In genomic region chr9:134960701-134961181, GRCh38 we compare ENCODE assay signal across 19 cellular contexts. TPM values are rescaled to one million over a fixed set of nuclear protein-coding genes. Genes with fewer than 3 reads are reported as not detected.
DNase-seq lines count a peak whose midpoint lies in the region; ATAC-seq and TF ChIP-seq lines count a peak whose summit lies in the region.
"Had no signal": no experiment of that assay in that cellular context is flagged by ENCODE, and none has a peak within 500 bp of the region (broad histone marks: within the 10 kb centered on the region; RNA-seq: fewer than 3 reads in every experiment).

No MANE protein-coding gene starts in this region.

- 72 to 87% (median 84%) methylated on average over 8 to 15 of the region's 15 CpGs for WGBS in spleen, 5 donors

- H4K20me1 ChIP-seq in neural progenitor cell (ENCODE audit: low read depth): no peaks in the 10 kb centered on the region

- H2AFZ ChIP-seq in neural progenitor cell (replicated peaks): no peak overlapping the region
- H2AFZ ChIP-seq: PC-9 had no signal

- H3K27me3 Mint-ChIP-seq in neural progenitor cell (ENCODE audit: insufficient read depth, low read depth): peaks cover 2% of the 10 kb centered on the region
- H3K27me3 Mint-ChIP-seq: CD4-positive, CD25-positive, alpha-beta regulatory T cell had no signal

- H3K27me3 ChIP-seq in lower lobe of right lung (ENCODE audit: low read depth): peaks cover 7% of the 10 kb centered on the region
- H3K27me3 ChIP-seq in spleen (replicated peaks in 1 of 7): peaks cover 0 to 51% (median 0%) of the 10 kb centered on the region in 7 donors
- H3K27me3 ChIP-seq in neural progenitor cell: no peaks in the 10 kb centered on the region
- H3K27me3 ChIP-seq: MG63 had no signal

- no peaks in the 10 kb centered on the region for H3K9me3 Mint-ChIP-seq in neural progenitor cell
- H3K9me3 Mint-ChIP-seq: CD4-positive, CD25-positive, alpha-beta regulatory T cell had no signal

- no peaks in the 10 kb centered on the region for H3F3A ChIP-seq in neural progenitor cell (ENCODE audit: low read depth)

- H3K9me3 ChIP-seq in lower lobe of right lung (no peaks in the 10 kb centered on the region), spleen (peaks cover 0 to 4% (median 0%) of the 10 kb centered on the region in 8 donors), neural progenitor cell (ENCODE audit: low read depth) (no peaks in the 10 kb centered on the region)
- H3K9me3 ChIP-seq: Caco-2, MG63 had no signal

- no peak overlapping the region for H3K4me3 Mint-ChIP-seq in neural progenitor cell
- H3K4me3 Mint-ChIP-seq: B cell; CD4-positive, CD25-positive, alpha-beta regulatory T cell had no signal

- H3K36me3 ChIP-seq in lower lobe of right lung (no peaks in the 10 kb centered on the region), spleen (no peaks in the 10 kb centered on the region), neural progenitor cell (no peaks in the 10 kb centered on the region)
- H3K36me3 ChIP-seq: MG63 had no signal

- no peak overlapping the region for H3K4me3 ChIP-seq in lower lobe of right lung
- H3K4me3 ChIP-seq in spleen: no peak overlapping the region
- no peak overlapping the region for H3K4me3 ChIP-seq in neural progenitor cell
- H3K4me3 ChIP-seq: MG63, PC-9 had no signal

- H3K4me1 ChIP-seq in lower lobe of right lung: no peaks in the 10 kb centered on the region
- peaks cover 0 to 6% (median under 1%) of the 10 kb centered on the region in 6 donors for H3K4me1 ChIP-seq in spleen
- peaks cover 7% of the 10 kb centered on the region for H3K4me1 ChIP-seq in neural progenitor cell
- H3K4me1 ChIP-seq: Caco-2 had no signal

- peak; percentile 44 for DNase-seq in activated effector memory CD4-positive, alpha-beta T cell treated with anti-CD3 and anti-CD28 coated beads, Interleukin-2, amount 50 U/mL, for 16 hours
- no peak for DNase-seq in activated effector memory CD4-positive, alpha-beta T cell treated with Interleukin-2 at 50 U/mL for 16 hours
- DNase-seq in lower lobe of right lung (peak; percentile 13), spleen (peak; percentile 34), putamen (ENCODE audit: low spot score) (no peak), neural progenitor cell (ENCODE audit: low spot score) (no peak), NCI-H526 (lab: John Stamatoyannopoulos, UW) (no peak)
- DNase-seq: CD4-positive, CD25-positive, alpha-beta regulatory T cell; Karpas-422; MG63; NCI-H2081 treated with DMSO at 0.1 percent for 48 hours; NCI-H510A treated with DMSO at 0.1 percent for 48 hours; PC-9 had no signal

- H3K36me3 Mint-ChIP-seq in neural progenitor cell: no peaks in the 10 kb centered on the region
- H3K36me3 Mint-ChIP-seq: CD4-positive, CD25-positive, alpha-beta regulatory T cell had no signal

- H3K27ac ChIP-seq in VCaP (peak overlapping the region; percentile 95), lower lobe of right lung (no peak overlapping the region), spleen (no peak overlapping the region), neural progenitor cell (no peak overlapping the region)
- H3K27ac ChIP-seq: 22Rv1, PC-9 had no signal

- intact Hi-C loops in lower lobe of right lung (cut with DNase I) (no loop called here), spleen (cut with DNase I; ENCODE audit: low total_unique reads) (no loop called here)

- H3K4me2 ChIP-seq in neural progenitor cell: no peak overlapping the region
- H3K4me2 ChIP-seq: PC-9 had no signal

- H3K9ac ChIP-seq in neural progenitor cell: no peak overlapping the region

- no peak overlapping the region for H3K27ac Mint-ChIP-seq in neural progenitor cell
- H3K27ac Mint-ChIP-seq: B cell; CD4-positive, CD25-positive, alpha-beta regulatory T cell had no signal

- H3K79me2 ChIP-seq in neural progenitor cell (ENCODE audit: low read depth): no peaks in the 10 kb centered on the region

- no peak for TF ChIP-seq CTCF in VCaP (conservative IDR thresholded peaks at IDR 0.05)
- no peak for TF ChIP-seq CTCF in lower lobe of right lung (IDR thresholded peaks at IDR 0.05)
- no peak for TF ChIP-seq CTCF in spleen (IDR thresholded peaks at IDR 0.05 in 8 of 11, conservative IDR thresholded peaks at IDR 0.05 in 3 of 11)
- no peak for TF ChIP-seq CTCF in neural progenitor cell (IDR thresholded peaks at IDR 0.05)

- no peak for TF ChIP-seq POLR2A in spleen (IDR thresholded peaks at IDR 0.05)

- H3K4me1 Mint-ChIP-seq in neural progenitor cell: peaks cover 8% of the 10 kb centered on the region
- H3K4me1 Mint-ChIP-seq: B cell; CD4-positive, CD25-positive, alpha-beta regulatory T cell had no signal

- ATAC-seq in lower lobe of right lung: no peak

RNA-seq across cellular contexts. Expression of gene FCN1, which starts 43.0 kb away (rescaled TPM):
- total RNA-seq in lower lobe of right lung: 84.4 TPM
- total RNA-seq in spleen: 100 to 1,000 TPM in 3 of 7 donors, 10 to 100 TPM in 4; 33.1 to 209 (median 77.5) TPM
- 10 to 100 TPM in 2 of 3 donors, 1 to 10 TPM in 1; 5.2 to 30.0 (median 21.9) TPM for polyA plus RNA-seq in spleen
- not detected in 2 replicates for total RNA-seq in neural progenitor cell (ENCODE audit: low replicate concordance)
- total RNA-seq: Caco-2; CD4-positive, CD25-positive, alpha-beta regulatory T cell; H1; PC-9 had no signal
- polyA plus RNA-seq: AG04450, H1 had no signal

Comparison
In these comparisons a context has a peak if more than half of its experiments do, and no peak if none do; other contexts are left out.
1. DNase-seq: peak in activated effector memory CD4-positive, alpha-beta T cell treated with anti-CD3 and anti-CD28 coated beads, Interleukin-2, amount 50 U/mL, for 16 hours (single experiment), lower lobe of right lung (single experiment) and spleen (single experiment); none in activated effector memory CD4-positive, alpha-beta T cell treated with Interleukin-2 at 50 U/mL for 16 hours (single experiment), putamen (single experiment), neural progenitor cell (single experiment) and NCI-H526 (0 of 2).
2. RNA of gene FCN1, which starts 43.0 kb away (total RNA-seq): 84.4 TPM in lower lobe of right lung (single experiment) and 33.1 to 209 TPM in spleen; not detected in neural progenitor cell; every median in the first group is over 10 times any median in the second.